Comparison of ENCODE assay signal across 7 cellular contexts in the genomic region with DNA sequence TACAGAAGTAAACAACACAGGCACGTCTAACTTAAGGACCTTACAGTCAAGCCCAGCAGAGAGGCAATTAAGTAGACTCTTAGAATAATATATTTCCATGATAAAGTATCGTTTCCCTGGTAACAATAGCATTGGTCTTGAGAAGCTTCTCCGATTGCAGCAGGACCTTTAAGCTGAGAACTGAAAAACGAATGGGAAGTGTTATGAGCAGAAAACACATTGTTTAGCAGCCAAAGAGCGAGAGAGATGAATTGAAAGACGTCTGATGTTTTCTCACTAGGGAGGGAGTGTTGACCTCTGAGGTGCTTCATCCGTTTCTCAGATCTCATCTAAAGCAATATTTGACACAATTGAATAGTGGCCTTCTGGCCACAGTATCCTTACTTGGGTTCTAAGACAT. TPM values are rescaled to one million over a fixed set of nuclear protein-coding genes. Genes with fewer than 3 reads are reported as not detected.
A peak's percentile ranks its signal among the peaks of the same experiment; 100 is the strongest.
DNase-seq lines count a peak whose midpoint lies in the region; ATAC-seq, FAIRE-seq and TF ChIP-seq lines count a peak whose summit lies in the region.

No MANE protein-coding gene starts in this region.

- FAIRE-seq in small intestine (lab: Jason Lieb, UNC) = no peak

- peaks cover 0 to 2% of the 10 kb centered on the region in 2 donors for H3K36me3 ChIP-seq in small intestine (ENCODE audit: control insufficient read depth in 2 of 2, insufficient read depth in 2 of 2, low read length in 2 of 2)

- ATAC-seq in HG03342 (IDR thresholded peaks at IDR 0.05; ENCODE audit: unreplicated experiment) = no peak
- no peak for ATAC-seq in GM19324 (IDR thresholded peaks at IDR 0.05; ENCODE audit: low FRiP score, unreplicated experiment)

- H3K36me3 Mint-ChIP-seq in HFFc6 (ENCODE audit: low read depth) = peaks cover 27% of the 10 kb centered on the region; the same call in 1 of the 2 replicates
- peaks cover 4% of the 10 kb centered on the region for H3K36me3 Mint-ChIP-seq in glutamatergic neuron (ENCODE audit: unreplicated experiment)

- H3K4me3 Mint-ChIP-seq in HFFc6 = peak overlapping the region; percentile 98
- peak overlapping the region; percentile 100 for H3K4me3 Mint-ChIP-seq in glutamatergic neuron (ENCODE audit: unreplicated experiment)

- peak overlapping the region; percentile 99 for H3K27ac Mint-ChIP-seq in HFFc6
- H3K27ac Mint-ChIP-seq in glutamatergic neuron (ENCODE audit: unreplicated experiment) = peak overlapping the region; percentile 100

- H3K27ac ChIP-seq in small intestine (ENCODE audit: low read depth in 1 of 2, low read length in 1 of 2) = no peak overlapping the region
- no peak overlapping the region for H3K27ac ChIP-seq in RWPE1

- H3K9me3 Mint-ChIP-seq in HFFc6 (no peaks in the 10 kb centered on the region), glutamatergic neuron (ENCODE audit: unreplicated experiment) (peaks cover 12% of the 10 kb centered on the region)

- CTCF ChIA-PET in RWPE1 (lab: Yijun Ruan, JAX) = interaction anchor here (0.8 to 1.3 kb wide), 3 partner anchors 9 to 84 kb away, joined by 3 to 6 read pairs (median 4); no protein-coding TSS in a partner anchor

- peak overlapping the region; percentile 85 for H3K4me3 ChIP-seq in WI38 (ENCODE audit: low read depth, low read length)
- H3K4me3 ChIP-seq in small intestine (ENCODE audit: low read depth in 1 of 2, low read length in 2 of 2) = peak overlapping the region; percentile 69 to 90

- no peaks in the 10 kb centered on the region for H3K27me3 ChIP-seq in small intestine (ENCODE audit: control insufficient read depth in 2 of 2, insufficient read depth in 2 of 2, low read length in 2 of 2)

- DNase-seq in HFFc6 (no peak), glutamatergic neuron (no peak), small intestine (no peak), RWPE1 (ENCODE audit: low spot score) (no peak)

- no peak for TF ChIP-seq CTCF in HFFc6 (IDR thresholded peaks at IDR 0.05)
- TF ChIP-seq CTCF in WI38 (IDR thresholded peaks at IDR 0.05; ENCODE audit: low read depth, low read length) = no peak
- TF ChIP-seq CTCF in glutamatergic neuron (IDR thresholded peaks at IDR 0.05; ENCODE audit: partially characterized antibody, unreplicated experiment) = no peak
- no peak for TF ChIP-seq CTCF in RWPE1 (conservative IDR thresholded peaks at IDR 0.05; ENCODE audit: low read depth)

- POLR2A ChIA-PET in RWPE1 (lab: Yijun Ruan, JAX; ENCODE audit: low non-redundant PET) = no interaction called here

- peaks cover 3 to 11% of the 10 kb centered on the region in 2 donors for H3K4me1 ChIP-seq in small intestine (ENCODE audit: control insufficient read depth in 2 of 2, insufficient read depth in 1 of 2, low read depth in 1 of 2, low read length in 1 of 2)

- H3K27me3 Mint-ChIP-seq in HFFc6 (ENCODE audit: insufficient read depth) (no peaks in the 10 kb centered on the region; the same call in 1 of the 2 replicates), glutamatergic neuron (ENCODE audit: unreplicated experiment) (peaks cover 9% of the 10 kb centered on the region)

- no peaks in the 10 kb centered on the region for H3K9me3 ChIP-seq in small intestine (ENCODE audit: control insufficient read depth, low read depth)

- 1 to 5% (median 1%) methylated on average over 7 of the region's 7 CpGs for WGBS in small intestine, 3 donors

- peaks cover 53% of the 10 kb centered on the region for H3K4me1 Mint-ChIP-seq in HFFc6 (ENCODE audit: low read depth)
- H3K4me1 Mint-ChIP-seq in glutamatergic neuron (ENCODE audit: low read depth, unreplicated experiment) = peaks cover 22% of the 10 kb centered on the region

RNA-seq across cellular contexts. Expression of gene BYSL, which starts 0.9 kb away (rescaled TPM):
- total RNA-seq in HFFc6 (2021; fragmentation: NEBNext Ultra II Directional; extraction: Animal tissue kit (Norgen Biotek cat#: 25700)) = 10 to 100 TPM; 32.3 to 44.3 (median 33.5) TPM
- 36.2 TPM for total RNA-seq in glutamatergic neuron (ENCODE audit: unreplicated experiment)
- polyA plus RNA-seq in small intestine = 10 to 100 TPM in 1 of 3 donors, 1 to 10 TPM in 2; 3.8 to 14.6 (median 4.3) TPM

RNA-seq across cellular contexts. Expression of gene MED20, which starts 1.2 kb away (rescaled TPM):
- total RNA-seq in HFFc6 (2021; fragmentation: NEBNext Ultra II Directional; extraction: Animal tissue kit (Norgen Biotek cat#: 25700)) = 10 to 100 TPM; 22.8 to 28.4 (median 26.0) TPM
- 30.9 TPM for total RNA-seq in glutamatergic neuron (ENCODE audit: unreplicated experiment)
- polyA plus RNA-seq in small intestine = 1 to 10 TPM; 8.1 to 9.2 (median 8.5) TPM

RNA-seq across cellular contexts. Expression of gene CCND3, which starts 19.5 kb away (rescaled TPM):
- total RNA-seq in HFFc6 (2021; fragmentation: NEBNext Ultra II Directional; extraction: Animal tissue kit (Norgen Biotek cat#: 25700)) = 10 to 100 TPM; 72.4 to 92.5 (median 82.7) TPM
- total RNA-seq in glutamatergic neuron (ENCODE audit: unreplicated experiment) = 27.1 TPM
- 10 to 100 TPM; 34.0 to 83.0 (median 60.3) TPM for polyA plus RNA-seq in small intestine

RNA-seq across cellular contexts. Expression of gene USP49, which starts 27.0 kb away (rescaled TPM):
- total RNA-seq in HFFc6 (2021; fragmentation: NEBNext Ultra II Directional; extraction: Animal tissue kit (Norgen Biotek cat#: 25700)) = 1 to 10 TPM; 1.7 to 2.3 (median 2.0) TPM
- 14.7 TPM for total RNA-seq in glutamatergic neuron (ENCODE audit: unreplicated experiment)
- polyA plus RNA-seq in small intestine = 1 to 10 TPM in 1 of 3 donors, under 1 TPM in 2; 0.27 to 1.1 (median 0.45) TPM
